Comparison of ENCODE assay signal across 8 cellular contexts in genomic region chr6:133951881-133952814, GRCh38. TPM values are rescaled to one million over a fixed set of nuclear protein-coding genes. Genes with fewer than 3 reads are reported as not detected.
DNase-seq lines count a peak whose midpoint lies in the region; ATAC-seq and TF ChIP-seq lines count a peak whose summit lies in the region.

No MANE protein-coding gene starts in this region.

- peaks cover 35% of the 10 kb centered on the region for H3K4me1 Mint-ChIP-seq in activated T-helper 2 cell treated with anti-CD3 and anti-CD28 coated beads, Interferon-gamma antibody, Interleukin-2, Interleukin-4, amounts not matched to agents 10 μg/mL and 5 μg/mL and 100 μg/mL, durations not matched to agents 14 hours and 24 hours and 36 hours (ENCODE audit: low read depth)
- peaks cover 45 to 52% of the 10 kb centered on the region in 2 donors for H3K4me1 Mint-ChIP-seq in natural killer cell

- peaks cover 2% of the 10 kb centered on the region; the same call in 1 of the 2 replicates for H3K36me3 ChIP-seq in Panc1 (ENCODE audit: control insufficient read depth, insufficient read depth, low read length)

- DNase-seq in DMS 273 (lab: John Stamatoyannopoulos, UW; ENCODE audit: unreplicated experiment) (peak; percentile 88), HK-2 (ENCODE audit: unreplicated experiment) (peak; percentile 62), Panc1 (ENCODE audit: low read depth, low spot score) (peak; percentile 61), fibroblast of peridontal ligament (ENCODE audit: extremely low read depth) (peak; percentile 83), natural killer cell (peak; percentile 35), substantia nigra (lab: John Stamatoyannopoulos, UW) (peak in 45 of 49 donors; percentile 10 to 87 (median 54))
- DNase-seq in activated T-helper 2 cell treated with anti-CD3 and anti-CD28 coated beads, Interferon-gamma antibody, Interleukin-2, Interleukin-4, amounts not matched to agents 10 μg/mL and 5 μg/mL and 100 μg/mL, durations not matched to agents 14 hours and 24 hours and 36 hours (ENCODE audit: low spot score), result peak; percentile 13

- H3K27me3 ChIP-seq in Panc1 (ENCODE audit: control insufficient read depth, insufficient read depth, low read length), result no peaks in the 10 kb centered on the region

- H3K4me3 Mint-ChIP-seq in activated T-helper 2 cell treated with anti-CD3 and anti-CD28 coated beads, Interferon-gamma antibody, Interleukin-2, Interleukin-4, amounts not matched to agents 10 μg/mL and 5 μg/mL and 100 μg/mL, durations not matched to agents 14 hours and 24 hours and 36 hours (ENCODE audit: low read depth), result peak overlapping the region; percentile 94
- peak overlapping the region; percentile 97 for H3K4me3 Mint-ChIP-seq in natural killer cell

- CTCF ChIA-PET in Panc1 (lab: Charles Lee), result no interaction called here

- no peaks in the 10 kb centered on the region for H3K9me3 Mint-ChIP-seq in activated T-helper 2 cell treated with anti-CD3 and anti-CD28 coated beads, Interferon-gamma antibody, Interleukin-2, Interleukin-4, amounts not matched to agents 10 μg/mL and 5 μg/mL and 100 μg/mL, durations not matched to agents 14 hours and 24 hours and 36 hours
- no peaks in the 10 kb centered on the region for H3K9me3 Mint-ChIP-seq in natural killer cell

- peaks cover 35% of the 10 kb centered on the region for H3K4me1 ChIP-seq in Panc1 (ENCODE audit: control insufficient read depth, insufficient read depth, low read length)

- H3K36me3 Mint-ChIP-seq in activated T-helper 2 cell treated with anti-CD3 and anti-CD28 coated beads, Interferon-gamma antibody, Interleukin-2, Interleukin-4, amounts not matched to agents 10 μg/mL and 5 μg/mL and 100 μg/mL, durations not matched to agents 14 hours and 24 hours and 36 hours (ENCODE audit: low read depth), result peaks cover 9% of the 10 kb centered on the region
- H3K36me3 Mint-ChIP-seq in natural killer cell, result no peaks in the 10 kb centered on the region

- H3K27ac ChIP-seq in Panc1 (ENCODE audit: low read length) (peak overlapping the region; percentile 87), substantia nigra (ENCODE audit: low read depth, low read length, poor library complexity, severe bottlenecking) (peak overlapping the region; percentile 92)

- ATAC-seq in GM19463 (IDR thresholded peaks at IDR 0.05; ENCODE audit: unreplicated experiment) (peak; percentile 46), Panc1 (peak; percentile 76), natural killer cell (peak; percentile 52 to 59 (median 54))

- in situ Hi-C loops in Panc1 (cut with HindIII; ENCODE audit: low pct_unique_long_range_greater_than_20kb, low sequenced_read_pairs), result no loop called here

- intact Hi-C loops in Panc1 (cut with micrococcal nuclease; ENCODE audit: unreplicated experiment), result no loop called here
- intact Hi-C loops in activated T-helper 2 cell treated with anti-CD3 and anti-CD28 coated beads, Interferon-gamma antibody, Interleukin-2, Interleukin-4, amounts not matched to agents 10 μg/mL and 5 μg/mL and 100 μg/mL, durations not matched to agents 14 hours and 24 hours and 36 hours (cut with micrococcal nuclease), result loop anchor here (2.0 kb wide), 2 partner anchors 21 to 1137 kb away; partner anchors contain the start of gene RPS12
- intact Hi-C loops in natural killer cell (cut with micrococcal nuclease), result loop anchor here (5.0 to 10.0 kb wide), 2 partner anchors 1140 to 1543 kb away; partner anchors contain the start of genes AHI1 and RPS12

- no peaks in the 10 kb centered on the region for H3K9me3 ChIP-seq in Panc1 (ENCODE audit: control insufficient read depth, insufficient read depth, low read depth, low read length)

- H3K27me3 Mint-ChIP-seq in activated T-helper 2 cell treated with anti-CD3 and anti-CD28 coated beads, Interferon-gamma antibody, Interleukin-2, Interleukin-4, amounts not matched to agents 10 μg/mL and 5 μg/mL and 100 μg/mL, durations not matched to agents 14 hours and 24 hours and 36 hours (ENCODE audit: low read depth), result peaks cover 12% of the 10 kb centered on the region
- H3K27me3 Mint-ChIP-seq in natural killer cell (ENCODE audit: low read depth in 2 of 2), result no peaks in the 10 kb centered on the region

- peak overlapping the region; percentile 92 to 94 for H3K4me3 ChIP-seq in Panc1 (ENCODE audit: low read depth in 2 of 2, low read length in 2 of 2)

- TF ChIP-seq CTCF in Panc1 (IDR thresholded peaks at IDR 0.05) (peak; percentile 57), natural killer cell (IDR thresholded peaks at IDR 0.05) (peak; percentile 40)

- POLR2A ChIA-PET in Panc1 (lab: Charles Lee), result no interaction called here

- H3K27ac Mint-ChIP-seq in activated T-helper 2 cell treated with anti-CD3 and anti-CD28 coated beads, Interferon-gamma antibody, Interleukin-2, Interleukin-4, amounts not matched to agents 10 μg/mL and 5 μg/mL and 100 μg/mL, durations not matched to agents 14 hours and 24 hours and 36 hours, result peak overlapping the region; percentile 88
- H3K27ac Mint-ChIP-seq in natural killer cell, result peak overlapping the region; percentile 94 to 95

- no TSS peak for BruUV-seq in Panc1 (replicated peaks; lab: Mats Ljungman, UMichigan)

RNA-seq across cellular contexts. Expression of gene TBPL1, which starts 0.9 kb away (rescaled TPM):
- total RNA-seq in Panc1 (2021; ENCODE audit: unreplicated experiment), result 39.7 TPM
- polyA plus RNA-seq in Panc1 (2012; ENCODE audit: insufficient read length), result 33.8 TPM
- total RNA-seq in activated T-helper 2 cell treated with anti-CD3 and anti-CD28 coated beads, Interferon-gamma antibody, Interleukin-2, Interleukin-4, amounts not matched to agents 10 μg/mL and 5 μg/mL and 100 μg/mL, durations not matched to agents 14 hours and 24 hours and 36 hours, result 29.7 and 31.2 TPM in 2 replicates
- total RNA-seq in natural killer cell, result 10 to 100 TPM; 54.8 to 71.0 (median 59.9) TPM

Comparison
In these comparisons a context has a peak if more than half of its experiments do, and no peak if none do; other contexts are left out.
1. Peak in every context shown above with its lines: DNase-seq, ATAC-seq, H3K4me3 ChIP-seq and H3K27ac ChIP-seq.
2. DNase-seq: peak in every context shown above with its lines; median percentile 88 in DMS 273; 83 in fibroblast of peridontal ligament; 62 in HK-2; 61 in Panc1; 54 in substantia nigra; 35 in natural killer cell; 13 in activated T-helper 2 cell treated with anti-CD3 and anti-CD28 coated beads, Interferon-gamma antibody, Interleukin-2, Interleukin-4, amounts not matched to agents 10 μg/mL and 5 μg/mL and 100 μg/mL, durations not matched to agents 14 hours and 24 hours and 36 hours.